In the genomic region with DNA sequence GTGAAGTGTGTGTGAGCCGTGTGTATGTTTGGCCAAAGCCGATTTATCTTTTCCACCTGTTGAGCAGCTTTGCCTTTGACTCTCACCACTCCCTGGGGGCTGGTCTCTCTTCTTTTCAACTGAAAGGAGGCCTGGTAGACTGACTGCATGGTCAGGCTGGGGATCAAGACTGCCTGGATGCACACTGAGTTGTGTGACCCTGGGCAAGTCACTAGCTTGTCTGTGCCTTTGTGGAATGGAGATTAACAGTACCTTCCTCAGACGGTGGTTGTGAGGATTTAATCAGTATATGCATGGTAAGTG, we compare ENCODE assay signal across 26 cellular contexts.
"Had no signal": no experiment of that assay in that cellular context is flagged by ENCODE, and none has a peak within 500 bp of the region (broad histone marks: within the 10 kb centered on the region; RNA-seq: fewer than 3 reads in every experiment).

No MANE protein-coding gene starts in this region.

- H3K27ac Mint-ChIP-seq: activated CD4-positive, alpha-beta memory T cell treated with anti-CD3 and anti-CD28 coated beads for 36 hours; activated naive CD4-positive, alpha-beta T cell treated with anti-CD3 and anti-CD28 coated beads, Interleukin-2, amount 10 ng/mL, durations not matched to agents 7 days and 5 days; natural killer cell; progenitor cell of endocrine pancreas; T-helper 1 cell treated with Interleukin-12 subunit alpha and Interleukin-12 subunit beta and Interleukin-4 antibody, amounts not matched to agents 30 μg/mL and 1 μg/mL, for 36 hours had no signal

- H3K4me1 ChIP-seq: right lobe of liver, testis had no signal

- H3K36me3 ChIP-seq: colonic mucosa, gastroesophageal sphincter, right lobe of liver, transverse colon had no signal

- H3K27ac ChIP-seq: gastroesophageal sphincter, hepatocyte, testis, VCaP had no signal

- FAIRE-seq: endometrium, keratinocyte, TTC549, urothelium cell line had no signal

- H3K4me3 ChIP-seq: colonic mucosa, gastroesophageal sphincter, hepatocyte, right lobe of liver, testis, transverse colon had no signal

- H3K9me3 Mint-ChIP-seq: activated CD4-positive, alpha-beta memory T cell treated with anti-CD3 and anti-CD28 coated beads for 36 hours; activated naive CD4-positive, alpha-beta T cell treated with anti-CD3 and anti-CD28 coated beads, Interleukin-2, amount 10 ng/mL, durations not matched to agents 7 days and 5 days; natural killer cell; T-helper 1 cell treated with Interleukin-12 subunit alpha and Interleukin-12 subunit beta and Interleukin-4 antibody, amounts not matched to agents 30 μg/mL and 1 μg/mL, for 36 hours had no signal

- H3K36me3 Mint-ChIP-seq: activated CD4-positive, alpha-beta memory T cell treated with anti-CD3 and anti-CD28 coated beads for 36 hours; activated naive CD4-positive, alpha-beta T cell treated with anti-CD3 and anti-CD28 coated beads, Interleukin-2, amount 10 ng/mL, durations not matched to agents 7 days and 5 days; natural killer cell had no signal

- H3K27me3 ChIP-seq: colonic mucosa, gastroesophageal sphincter, hepatocyte, right lobe of liver, testis, transverse colon had no signal

- H2AFZ ChIP-seq: hepatocyte had no signal

- H3K9me3 ChIP-seq: colonic mucosa, gastroesophageal sphincter, right lobe of liver, testis, transverse colon had no signal

- H3K4me2 ChIP-seq: hepatocyte had no signal

- DNase-seq: activated CD4-positive, alpha-beta memory T cell treated with anti-CD3 and anti-CD28 coated beads for 36 hours; activated CD4-positive, alpha-beta T cell treated with anti-CD3 and anti-CD28 coated beads for 48 hours; activated CD8-positive, alpha-beta memory T cell treated with anti-CD3 and anti-CD28 coated beads, Interleukin-2, amount 50 U/mL, for 4 hours; activated gamma-delta T cell; activated naive CD4-positive, alpha-beta T cell treated with anti-CD3 and anti-CD28 coated beads, Interleukin-2, amount 10 ng/mL, durations not matched to agents 7 days and 5 days; activated T-cell treated with anti-CD3 and anti-CD28 coated beads, Interleukin-2, amount 50 U/mL, for 1 hour; cerebellar nuclear complex; colonic mucosa; effector CD8-positive, alpha-beta T cell; left cardiac atrium; natural killer cell; right lobe of liver; stimulated activated CD4-positive, alpha-beta T cell treated with anti-CD3 and anti-CD28 coated beads, Interleukin-4, amount 100 ng/mL, for 1 hour; stimulated activated naive CD8-positive, alpha-beta T cell treated with anti-CD3 and anti-CD28 coated beads, Interleukin-15, Interleukin-2, amounts not matched to agents 100 U/mL and 50 U/mL, for 24 hours; T-helper 9 cell; testis; transverse colon had no signal

- H3K4me3 Mint-ChIP-seq: activated CD4-positive, alpha-beta memory T cell treated with anti-CD3 and anti-CD28 coated beads for 36 hours; activated naive CD4-positive, alpha-beta T cell treated with anti-CD3 and anti-CD28 coated beads, Interleukin-2, amount 10 ng/mL, durations not matched to agents 7 days and 5 days; natural killer cell; T-helper 1 cell treated with Interleukin-12 subunit alpha and Interleukin-12 subunit beta and Interleukin-4 antibody, amounts not matched to agents 30 μg/mL and 1 μg/mL, for 36 hours had no signal

- H3K4me1 Mint-ChIP-seq: activated naive CD4-positive, alpha-beta T cell treated with anti-CD3 and anti-CD28 coated beads, Interleukin-2, amount 10 ng/mL, durations not matched to agents 7 days and 5 days; natural killer cell had no signal

- H3K27me3 Mint-ChIP-seq: progenitor cell of endocrine pancreas had no signal
